8 cellular contexts compared by ENCODE assay signal in genomic region chr2:60552851-60553495, GRCh38. TPM values are rescaled to one million over a fixed set of nuclear protein-coding genes. Genes with fewer than 3 reads are reported as not detected.
A peak's percentile ranks its signal among the peaks of the same experiment; 100 is the strongest.
DNase-seq lines count a peak whose midpoint lies in the region; ATAC-seq, FAIRE-seq and TF ChIP-seq lines count a peak whose summit lies in the region.

No MANE protein-coding gene starts in this region.

- H3K4me3 Mint-ChIP-seq in memory B cell: peak overlapping the region; percentile 100

- no peak for DNase-seq in left ventricle myocardium inferior
- DNase-seq in Right ventricle myocardium superior: no peak
- no peak for DNase-seq in body of pancreas
- no peak for DNase-seq in memory B cell (ENCODE audit: low spot score in 2 of 2)
- DNase-seq in H54 (ENCODE audit: insufficient read length, low spot score): no peak
- no peak for DNase-seq in NCI-H2029 treated with DMSO at 0.1 percent for 48 hours (lab: John Stamatoyannopoulos, UW)

- H3K27ac ChIP-seq in left ventricle myocardium inferior (replicated peaks) (peak overlapping the region; percentile 87), body of pancreas (peak overlapping the region; percentile 78 to 88 (median 85)), urinary bladder (ENCODE audit: low read depth) (no peak overlapping the region)

- TF ChIP-seq POLR2A in body of pancreas (IDR thresholded peaks at IDR 0.05) (no peak), H54 (IDR thresholded peaks at IDR 0.05; ENCODE audit: low read depth, low read length) (no peak)

- FAIRE-seq in H54 (lab: Jason Lieb, UNC): no peak

- no peaks in the 10 kb centered on the region for H3K27me3 Mint-ChIP-seq in memory B cell

- H3K4me1 Mint-ChIP-seq in memory B cell: peaks cover 8% of the 10 kb centered on the region

- no peaks in the 10 kb centered on the region for H3K9me3 ChIP-seq in left ventricle myocardium inferior (replicated peaks)
- no peaks in the 10 kb centered on the region for H3K9me3 ChIP-seq in body of pancreas

- peaks cover 80% of the 10 kb centered on the region for H3K4me1 ChIP-seq in left ventricle myocardium inferior
- H3K4me1 ChIP-seq in body of pancreas: peaks cover 40% of the 10 kb centered on the region
- H3K4me1 ChIP-seq in urinary bladder (ENCODE audit: insufficient read depth): peaks cover 2% of the 10 kb centered on the region

- no peaks in the 10 kb centered on the region for H3K36me3 ChIP-seq in left ventricle myocardium inferior
- H3K36me3 ChIP-seq in body of pancreas (replicated peaks in 1 of 2; ENCODE audit: insufficient read depth in 1 of 2, low read depth in 2 of 2): no peaks in the 10 kb centered on the region
- no peaks in the 10 kb centered on the region for H3K36me3 ChIP-seq in urinary bladder (ENCODE audit: insufficient read depth)

- intact Hi-C loops in left ventricle myocardium inferior (cut with micrococcal nuclease) (loop anchor here (5.0 kb wide), 1 partner anchor 216 kb away; no protein-coding TSS in a partner anchor), Right ventricle myocardium superior (cut with DNase I) (loop anchor here (5.0 to 10.0 kb wide), 2 partner anchors 216 to 438 kb away; no protein-coding TSS in a partner anchor), body of pancreas (cut with DNase I) (no loop called here)

- 0 to 1% methylated on average over 38 of the region's 38 CpGs for WGBS in body of pancreas, 2 donors
- WGBS in urinary bladder: 1% methylated on average over 38 of the region's 38 CpGs

- ATAC-seq in Right ventricle myocardium superior (ENCODE audit: poor library complexity) (no peak), body of pancreas (no peak), memory B cell (ENCODE audit: low read depth) (no peak), HG03439 (IDR thresholded peaks at IDR 0.05; ENCODE audit: unreplicated experiment) (no peak)

- H3K27me3 ChIP-seq in left ventricle myocardium inferior (ENCODE audit: low read depth): peaks cover 99% of the 10 kb centered on the region
- no peaks in the 10 kb centered on the region for H3K27me3 ChIP-seq in body of pancreas

- H3K27ac Mint-ChIP-seq in memory B cell: peak overlapping the region; percentile 92

- TF ChIP-seq CTCF in left ventricle myocardium inferior (IDR thresholded peaks at IDR 0.05; ENCODE audit: borderline replicate concordance): no peak
- TF ChIP-seq CTCF in body of pancreas (IDR thresholded peaks at IDR 0.05): no peak

- H3K4me3 ChIP-seq in left ventricle myocardium inferior (peak overlapping the region; percentile 73), body of pancreas (peak overlapping the region; percentile 27 to 80), urinary bladder (ENCODE audit: low read depth, low read length) (peak overlapping the region; percentile 39)

- H3K36me3 Mint-ChIP-seq in memory B cell: peaks cover 12% of the 10 kb centered on the region

- H3K9me3 Mint-ChIP-seq in memory B cell: no peaks in the 10 kb centered on the region

RNA-seq across cellular contexts. Expression of gene BCL11A, which starts 0.5 kb away (rescaled TPM):
- total RNA-seq in left ventricle myocardium inferior (27.1 TPM), Right ventricle myocardium superior (31.6 TPM), body of pancreas (10 to 100 TPM; 14.3 to 16.2 TPM), urinary bladder (10.9 TPM)
- 2.4 TPM for polyA plus RNA-seq in urinary bladder
